8 cellular contexts compared by ENCODE assay signal in the genomic region with DNA sequence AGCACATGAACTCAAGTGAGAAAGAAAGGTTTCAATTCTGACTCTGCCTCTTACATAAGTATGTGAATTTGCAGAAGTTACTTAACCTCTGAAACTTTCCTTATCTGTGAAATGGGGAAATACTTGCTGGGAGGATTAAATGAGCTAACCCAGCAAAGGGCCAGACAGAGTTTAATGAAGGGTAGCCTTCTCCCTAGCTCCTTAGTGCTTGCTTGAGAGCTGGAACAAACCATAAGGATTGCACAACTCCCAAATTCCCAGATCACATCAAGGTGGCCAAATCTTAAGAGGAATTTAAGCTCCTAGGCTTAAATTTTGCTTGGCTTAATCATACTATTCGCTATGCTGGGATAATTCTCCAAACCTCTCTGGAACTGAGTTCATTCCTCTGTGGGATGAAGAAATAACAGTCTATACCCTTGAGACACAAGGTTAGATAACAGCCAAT. TPM values are rescaled to one million over a fixed set of nuclear protein-coding genes. Genes with fewer than 3 reads are reported as not detected.
DNase-seq lines count a peak whose midpoint lies in the region; ATAC-seq and TF ChIP-seq lines count a peak whose summit lies in the region.

No MANE protein-coding gene starts in this region.

- H3K4me3 ChIP-seq in AG09309 (ENCODE audit: control insufficient read depth, low read depth, low read length): no peak overlapping the region
- H3K4me3 ChIP-seq in HL-60 (replicated peaks; ENCODE audit: insufficient read depth, low read length): no peak overlapping the region
- H3K4me3 ChIP-seq in foreskin fibroblast (ENCODE audit: low read depth in 1 of 2, low read length in 2 of 2): no peak overlapping the region
- H3K4me3 ChIP-seq in naive thymus-derived CD4-positive, alpha-beta T cell (ENCODE audit: low read length): no peak overlapping the region

- H3K4me1 Mint-ChIP-seq in naive thymus-derived CD4-positive, alpha-beta T cell: peaks cover 0 to 4% (median 0%) of the 10 kb centered on the region in 7 donors

- no peaks in the 10 kb centered on the region for H3K9me3 Mint-ChIP-seq in naive thymus-derived CD4-positive, alpha-beta T cell

- peak; percentile 73 for ATAC-seq in GM19463 (IDR thresholded peaks at IDR 0.05; ENCODE audit: unreplicated experiment)
- ATAC-seq in naive thymus-derived CD4-positive, alpha-beta T cell: no peak

- H3K4me3 Mint-ChIP-seq in naive thymus-derived CD4-positive, alpha-beta T cell: no peak overlapping the region

- H3K9me3 ChIP-seq in naive thymus-derived CD4-positive, alpha-beta T cell (ENCODE audit: control insufficient read depth in 2 of 3, low read length in 3 of 3): no peaks in the 10 kb centered on the region

- POLR2A ChIA-PET in naive thymus-derived CD4-positive, alpha-beta T cell (lab: Charles Lee): interaction anchor here (1.4 kb wide), 1 partner anchor 11 kb away, joined by 7 read pairs; the partner anchor contains the start of gene WSB1

- H3K4me1 ChIP-seq in naive thymus-derived CD4-positive, alpha-beta T cell (ENCODE audit: control insufficient read depth in 2 of 2, insufficient read depth in 2 of 2, low read length in 2 of 2): no peaks in the 10 kb centered on the region

- H3K27me3 Mint-ChIP-seq in naive thymus-derived CD4-positive, alpha-beta T cell: peaks cover 0 to 13% (median 3%) of the 10 kb centered on the region in 5 donors

- no peak overlapping the region for H3K27ac Mint-ChIP-seq in naive thymus-derived CD4-positive, alpha-beta T cell

- no peaks in the 10 kb centered on the region for H3K27me3 ChIP-seq in HL-60 (ENCODE audit: insufficient read depth, poor library complexity, severe bottlenecking)
- no peaks in the 10 kb centered on the region for H3K27me3 ChIP-seq in naive thymus-derived CD4-positive, alpha-beta T cell (ENCODE audit: control insufficient read depth in 2 of 2, insufficient read depth in 2 of 2, low read length in 2 of 2)

- DNase-seq in AG09309 (ENCODE audit: low read depth) (peak; percentile 94), HL-60 (ENCODE audit: low read depth in 1 of 2, low spot score in 1 of 2) (peak; percentile 55 to 72), foreskin fibroblast (peak; percentile 5 to 23), NCI-H2171 treated with DMSO at 0.1 percent for 48 hours (lab: John Stamatoyannopoulos, UW) (no peak), HUDEP-2 (lab: John Stamatoyannopoulos, UW; ENCODE audit: unreplicated experiment in 76 of 76) (no peak)
- no peak for DNase-seq in effector CD8-positive, alpha-beta T cell (lab: John Stamatoyannopoulos, UW)
- no peak for DNase-seq in naive thymus-derived CD4-positive, alpha-beta T cell

- no peaks in the 10 kb centered on the region for H3K36me3 Mint-ChIP-seq in naive thymus-derived CD4-positive, alpha-beta T cell

- peak overlapping the region; percentile 58 for H3K27ac ChIP-seq in HL-60 (replicated peaks)
- H3K27ac ChIP-seq in naive thymus-derived CD4-positive, alpha-beta T cell (ENCODE audit: low read depth, low read length): no peak overlapping the region

- intact Hi-C loops in naive thymus-derived CD4-positive, alpha-beta T cell (cut with micrococcal nuclease): no loop called here

- no peak for TF ChIP-seq CTCF in AG09309 (IDR thresholded peaks at IDR 0.05; ENCODE audit: control insufficient read depth, insufficient read depth, low read depth, low read length, missing control alignments)
- TF ChIP-seq CTCF in HL-60 (IDR thresholded peaks at IDR 0.05; ENCODE audit: insufficient read depth, low read length): no peak
- no peak for TF ChIP-seq CTCF in foreskin fibroblast (IDR thresholded peaks at IDR 0.05; ENCODE audit: low read depth, low read length)

- CTCF ChIA-PET in naive thymus-derived CD4-positive, alpha-beta T cell (lab: Charles Lee): no interaction called here

- H3K36me3 ChIP-seq in naive thymus-derived CD4-positive, alpha-beta T cell (ENCODE audit: control insufficient read depth in 2 of 3, insufficient read depth in 3 of 3, low read length in 3 of 3): no peaks in the 10 kb centered on the region

RNA-seq across cellular contexts. Expression of gene WSB1, which starts 11.8 kb away (rescaled TPM):
- 100 to 1,000 TPM; 110 to 185 (median 134) TPM for total RNA-seq in naive thymus-derived CD4-positive, alpha-beta T cell
- 100 to 1,000 TPM; 170 to 204 TPM for polyA plus RNA-seq in naive thymus-derived CD4-positive, alpha-beta T cell

Comparison
In these comparisons a context has a peak if more than half of its experiments do, and no peak if none do; other contexts are left out.
1. DNase-seq: peak in AG09309 (single experiment), HL-60 (2 of 2) and foreskin fibroblast (2 of 2); none in effector CD8-positive, alpha-beta T cell (single experiment), NCI-H2171 treated with DMSO at 0.1 percent for 48 hours (single experiment), naive thymus-derived CD4-positive, alpha-beta T cell (0 of 9) and HUDEP-2 (0 of 76).